ENCODE assay signal across 8 cellular contexts in the genomic region with DNA sequence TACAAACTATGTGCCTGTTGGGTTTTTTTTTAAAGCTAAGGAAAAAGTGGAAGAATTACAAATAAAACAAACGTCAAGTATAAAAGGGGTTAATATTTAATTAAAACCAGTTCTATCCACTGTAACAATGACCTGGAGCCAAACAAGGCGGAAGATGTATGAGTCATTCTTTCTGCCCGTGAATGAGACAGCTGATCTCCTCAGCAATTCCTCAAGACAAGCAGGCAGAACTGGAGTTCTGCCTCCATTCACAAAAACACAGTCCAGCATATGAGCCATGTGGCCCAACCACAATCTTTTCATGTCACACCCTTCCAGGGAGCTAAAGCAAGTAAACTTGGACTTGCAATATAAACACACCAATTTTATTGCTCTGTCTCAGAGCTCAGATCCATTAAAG. TPM values are rescaled to one million over a fixed set of nuclear protein-coding genes. Genes with fewer than 3 reads are reported as not detected.
DNase-seq lines count a peak whose midpoint lies in the region; ATAC-seq and TF ChIP-seq lines count a peak whose summit lies in the region.

No MANE protein-coding gene starts in this region.

- dilution Hi-C loops in mammary epithelial cell (cut with HindIII; ENCODE audit: low sequenced_read_pairs), result no loop called here

- H3K79me2 ChIP-seq in mammary epithelial cell (ENCODE audit: insufficient read depth, low read length), result no peaks in the 10 kb centered on the region

- H3K4me1 ChIP-seq in mammary epithelial cell (ENCODE audit: insufficient read depth, low read length), result peaks cover 21% of the 10 kb centered on the region
- peaks cover 0 to 7% of the 10 kb centered on the region in 2 donors for H3K4me1 ChIP-seq in left lung

- POLR2A ChIA-PET in AG04449 (lab: Yijun Ruan, JAX), result interaction anchor here (0.9 to 2.0 kb wide), 4 partner anchors 10 to 61 kb away, joined by 3 to 9 read pairs (median 3); no protein-coding TSS in a partner anchor

- H2AFZ ChIP-seq in mammary epithelial cell (ENCODE audit: low read depth, low read length), result no peak overlapping the region

- no TSS peak for BruUV-seq in mammary epithelial cell (replicated peaks; lab: Mats Ljungman, UMichigan)

- H3K27me3 Mint-ChIP-seq in T-helper 2 cell treated with Interferon-gamma antibody and Interleukin-4, amounts not matched to agents 5 μg/mL and 100 μg/mL, for 36 hours (ENCODE audit: low read depth), result no peaks in the 10 kb centered on the region

- H3K27me3 ChIP-seq in mammary epithelial cell (ENCODE audit: insufficient read depth, low read length) (no peaks in the 10 kb centered on the region), left lung (no peaks in the 10 kb centered on the region)

- intact Hi-C loops in mammary epithelial cell (cut with micrococcal nuclease) (loop anchor here (2.0 kb wide), 1 partner anchor 130 kb away; no protein-coding TSS in a partner anchor), left lung (cut with DNase I) (no loop called here)

- H4K20me1 ChIP-seq in mammary epithelial cell (ENCODE audit: insufficient read depth, low read length), result no peaks in the 10 kb centered on the region

- ATAC-seq in left lung (peak; percentile 88), HG02938 (IDR thresholded peaks at IDR 0.05; ENCODE audit: unreplicated experiment) (no peak)

- in situ Hi-C loops in mammary epithelial cell (cut with MboI; ENCODE audit: low sequenced_read_pairs in 2 of 2), result no loop called here

- H3K4me3 ChIP-seq in AG04449 (ENCODE audit: low read depth, low read length), result no peak overlapping the region
- peak overlapping the region in 1 of 3 experiments; percentile 38 for H3K4me3 ChIP-seq in mammary epithelial cell (replicated peaks in 1 of 3; ENCODE audit: insufficient read depth in 1 of 3, low read depth in 2 of 3, low read length in 3 of 3)
- no peak overlapping the region for H3K4me3 ChIP-seq in left lung

- no peak overlapping the region for H3K4me3 Mint-ChIP-seq in T-helper 2 cell treated with Interferon-gamma antibody and Interleukin-4, amounts not matched to agents 5 μg/mL and 100 μg/mL, for 36 hours

- no peaks in the 10 kb centered on the region for H3K4me1 Mint-ChIP-seq in T-helper 2 cell treated with Interferon-gamma antibody and Interleukin-4, amounts not matched to agents 5 μg/mL and 100 μg/mL, for 36 hours (ENCODE audit: low read depth)

- TF ChIP-seq CTCF in AG04449 (IDR thresholded peaks at IDR 0.05; ENCODE audit: insufficient read depth, low read length, missing control alignments) (no peak), mammary epithelial cell (conservative IDR thresholded peaks at IDR 0.05 in 1 of 2, IDR thresholded peaks at IDR 0.05 in 1 of 2; ENCODE audit: extremely low read depth in 1 of 2, insufficient read depth in 1 of 2, low read depth in 1 of 2, low read length in 2 of 2) (no peak), left lung (IDR thresholded peaks at IDR 0.05) (no peak)

- CTCF ChIA-PET in AG04449 (lab: Yijun Ruan, JAX), result interaction anchor here (4.3 kb wide), 1 partner anchor 10 kb away, joined by 32 read pairs; the partner anchor contains the start of gene ETV1
- CTCF ChIA-PET in mammary epithelial cell (lab: Charles Lee; ENCODE audit: low non-redundant PET), result interaction anchor here (0.5 kb wide), 1 partner anchor 456 kb away, joined by 5 read pairs; no protein-coding TSS in a partner anchor

- 0% methylated on average over 3 of the region's 3 CpGs for WGBS in mammary epithelial cell (ENCODE audit: low coverage, missing lambda C conversion rate)

- peak overlapping the region; percentile 84 for H3K4me2 ChIP-seq in mammary epithelial cell (ENCODE audit: insufficient read depth, low read depth, low read length)

- H3K9ac ChIP-seq in mammary epithelial cell (ENCODE audit: insufficient read depth, low read length), result no peak overlapping the region

- peak overlapping the region; percentile 60 for H3K27ac ChIP-seq in mammary epithelial cell (ENCODE audit: insufficient read depth, low read depth, low read length)
- H3K27ac ChIP-seq in left lung, result peak overlapping the region; percentile 34 to 96

- no peak overlapping the region for H3K27ac Mint-ChIP-seq in T-helper 2 cell treated with Interferon-gamma antibody and Interleukin-4, amounts not matched to agents 5 μg/mL and 100 μg/mL, for 36 hours

- no peaks in the 10 kb centered on the region for H3K9me3 ChIP-seq in mammary epithelial cell (replicated peaks; ENCODE audit: insufficient read depth, low read length)
- H3K9me3 ChIP-seq in left lung, result no peaks in the 10 kb centered on the region

- DNase-seq in AG04449 (ENCODE audit: low read depth, low spot score) (peak; percentile 80), LHCN-M2 (ENCODE audit: low read depth) (peak; percentile 99), mammary epithelial cell (peak; percentile 94), left lung (peak in 1 of 2 donors; percentile 65), DMS153 (lab: John Stamatoyannopoulos, UW) (no peak), germinal center (ENCODE audit: low spot score) (no peak)
- DNase-seq in T-helper 2 cell treated with Interferon-gamma antibody and Interleukin-4, amounts not matched to agents 5 μg/mL and 100 μg/mL, for 36 hours (ENCODE audit: low spot score), result no peak

- no peaks in the 10 kb centered on the region for H3K9me3 Mint-ChIP-seq in T-helper 2 cell treated with Interferon-gamma antibody and Interleukin-4, amounts not matched to agents 5 μg/mL and 100 μg/mL, for 36 hours

- H3K36me3 ChIP-seq in mammary epithelial cell (ENCODE audit: insufficient read depth, low read length) (no peaks in the 10 kb centered on the region), left lung (no peaks in the 10 kb centered on the region)

- no peaks in the 10 kb centered on the region for H3K36me3 Mint-ChIP-seq in T-helper 2 cell treated with Interferon-gamma antibody and Interleukin-4, amounts not matched to agents 5 μg/mL and 100 μg/mL, for 36 hours (ENCODE audit: low read depth)

RNA-seq across cellular contexts. Expression of gene ETV1, which starts 8.4 kb away (rescaled TPM):
- total RNA-seq in LHCN-M2 (2014; rRNA removed) (24.1 and 33.2 TPM in 2 replicates), mammary epithelial cell (10 to 100 TPM; 10.7 to 14.9 TPM), left lung (100 to 1,000 TPM in 1 of 2 donors, 10 to 100 TPM in 1; 61.6 to 134 TPM)
- 3.9 TPM for polyA plus RNA-seq in LHCN-M2 (2012)
- polyA plus RNA-seq in mammary epithelial cell, result 14.6 TPM
- polyA minus RNA-seq in mammary epithelial cell, result 30.5 TPM

Comparison
In these comparisons a context has a peak if more than half of its experiments do, and no peak if none do; other contexts are left out.
1. DNase-seq: peak in AG04449 (single experiment), LHCN-M2 (single experiment) and mammary epithelial cell (single experiment); none in DMS153 (single experiment), germinal center (single experiment) and T-helper 2 cell treated with Interferon-gamma antibody and Interleukin-4, amounts not matched to agents 5 μg/mL and 100 μg/mL, for 36 hours (single experiment).